In the genomic region with DNA sequence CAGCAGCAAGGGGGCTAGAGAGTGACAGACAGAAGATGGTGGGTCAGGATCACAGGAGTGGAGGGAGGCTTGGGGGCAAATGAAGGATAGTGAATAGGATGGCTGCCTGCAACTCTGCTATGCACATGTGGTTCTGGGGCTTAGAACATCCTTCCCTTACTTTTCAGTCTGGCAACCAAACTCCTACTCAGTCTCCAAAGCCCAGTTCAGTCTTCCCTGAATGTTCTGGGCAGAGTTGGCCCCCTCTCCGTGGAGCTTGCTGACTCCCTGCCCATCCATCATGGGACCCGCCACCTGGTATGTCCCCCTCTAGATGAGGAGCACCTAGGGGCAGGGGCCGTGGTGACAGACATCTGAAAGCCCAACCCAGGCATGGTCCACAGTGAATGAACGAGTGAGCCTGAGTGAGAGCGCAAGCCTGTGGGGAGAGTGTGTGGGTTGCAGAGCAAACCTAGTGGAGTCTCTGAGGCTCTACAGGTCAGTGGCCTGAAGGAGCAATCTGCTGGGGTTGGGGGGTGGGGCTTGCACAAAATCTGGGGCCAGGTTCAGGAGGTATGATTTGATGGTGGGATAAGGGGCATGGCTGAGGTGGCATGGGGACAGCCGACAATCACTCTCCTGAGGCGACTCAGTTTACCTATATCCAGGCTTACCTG, we compare ENCODE assay signal across 23 cellular contexts.
A peak's percentile ranks its signal among the peaks of the same experiment; 100 is the strongest.
DNase-seq lines count a peak whose midpoint lies in the region; ATAC-seq and TF ChIP-seq lines count a peak whose summit lies in the region.
"Had no signal": no experiment of that assay in that cellular context is flagged by ENCODE, and none has a peak within 500 bp of the region (broad histone marks: within the 10 kb centered on the region; RNA-seq: fewer than 3 reads in every experiment).

No MANE protein-coding gene starts in this region.

- H3K9me3 ChIP-seq in neural progenitor cell (ENCODE audit: low read depth) = no peaks in the 10 kb centered on the region

- peak overlapping the region; percentile 37 for H3K27ac Mint-ChIP-seq in activated naive CD8-positive, alpha-beta T cell treated with anti-CD3 and anti-CD28 coated beads, Interleukin-2, amount 50 U/mL, for 24 hours
- H3K27ac Mint-ChIP-seq in activated naive CD8-positive, alpha-beta T cell treated with anti-CD3 and anti-CD28 coated beads for 36 hours = no peak overlapping the region
- H3K27ac Mint-ChIP-seq in neural progenitor cell = peak overlapping the region; percentile 69
- H3K27ac Mint-ChIP-seq in stimulated activated naive B cell treated with anti-CD40 and anti-IgM and Interleukin-4, amounts not matched to agents 10 μg/mL and 1 μg/mL and 100 μg/mL, for 72 hours = no peak overlapping the region
- H3K27ac Mint-ChIP-seq: CD4-positive, alpha-beta memory T cell had no signal

- no peak overlapping the region for H3K9ac ChIP-seq in neural progenitor cell
- H3K9ac ChIP-seq: GM23248 had no signal

- DNase-seq in activated naive CD8-positive, alpha-beta T cell treated with anti-CD3 and anti-CD28 coated beads, Interleukin-2, amount 50 U/mL, for 24 hours = no peak
- DNase-seq in activated naive CD8-positive, alpha-beta T cell treated with anti-CD3 and anti-CD28 coated beads for 36 hours = no peak
- DNase-seq in HL-60 (ENCODE audit: low read depth in 1 of 2, low spot score in 1 of 2) = peak in 1 of 2 experiments; percentile 15
- DNase-seq in coronary artery (ENCODE audit: low spot score) = peak; percentile 69
- no peak for DNase-seq in neural progenitor cell (ENCODE audit: low spot score)
- DNase-seq in stimulated activated naive B cell treated with anti-CD40 and anti-IgM and Interleukin-4, amounts not matched to agents 10 μg/mL and 1 μg/mL and 100 μg/mL, for 72 hours = no peak
- no peak for DNase-seq in germinal center (ENCODE audit: low spot score)
- DNase-seq: 8988T; CD4-positive, alpha-beta memory T cell; COR-L47; DMS53; KBM-7; NCI-H1105 treated with DMSO at 0.1 percent for 48 hours; NCI-H446; NCI-H524 treated with DMSO at 0.1 percent for 48 hours; NCI-H774; NK-92 treated with Interleukin-12 subunit alpha and Interleukin-12 subunit beta, amount 100 ng/mL, for 24 hours; PC-9 had no signal

- no peaks in the 10 kb centered on the region for H3K4me1 ChIP-seq in neural progenitor cell

- H3K36me3 ChIP-seq in neural progenitor cell = no peaks in the 10 kb centered on the region
- H3K36me3 ChIP-seq: MG63, SJSA1 had no signal

- H3K27me3 Mint-ChIP-seq in activated naive CD8-positive, alpha-beta T cell treated with anti-CD3 and anti-CD28 coated beads, Interleukin-2, amount 50 U/mL, for 24 hours = peaks cover 18% of the 10 kb centered on the region
- peaks cover 11% of the 10 kb centered on the region for H3K27me3 Mint-ChIP-seq in activated naive CD8-positive, alpha-beta T cell treated with anti-CD3 and anti-CD28 coated beads for 36 hours
- H3K27me3 Mint-ChIP-seq in neural progenitor cell (ENCODE audit: insufficient read depth, low read depth) = peaks cover 25% of the 10 kb centered on the region
- H3K27me3 Mint-ChIP-seq in stimulated activated naive B cell treated with anti-CD40 and anti-IgM and Interleukin-4, amounts not matched to agents 10 μg/mL and 1 μg/mL and 100 μg/mL, for 72 hours = peaks cover 24 to 25% of the 10 kb centered on the region in 2 donors

- TF ChIP-seq CTCF in HL-60 (IDR thresholded peaks at IDR 0.05; ENCODE audit: insufficient read depth, low read length) = no peak
- TF ChIP-seq CTCF in coronary artery (IDR thresholded peaks at IDR 0.05) = no peak
- no peak for TF ChIP-seq CTCF in neural progenitor cell (IDR thresholded peaks at IDR 0.05)

- no peak overlapping the region for H3K4me3 Mint-ChIP-seq in activated naive CD8-positive, alpha-beta T cell treated with anti-CD3 and anti-CD28 coated beads, Interleukin-2, amount 50 U/mL, for 24 hours
- H3K4me3 Mint-ChIP-seq in activated naive CD8-positive, alpha-beta T cell treated with anti-CD3 and anti-CD28 coated beads for 36 hours = no peak overlapping the region
- H3K4me3 Mint-ChIP-seq in neural progenitor cell = no peak overlapping the region
- no peak overlapping the region for H3K4me3 Mint-ChIP-seq in stimulated activated naive B cell treated with anti-CD40 and anti-IgM and Interleukin-4, amounts not matched to agents 10 μg/mL and 1 μg/mL and 100 μg/mL, for 72 hours

- H4K20me1 ChIP-seq in neural progenitor cell (ENCODE audit: low read depth) = no peaks in the 10 kb centered on the region

- ATAC-seq in activated naive CD8-positive, alpha-beta T cell treated with anti-CD3 and anti-CD28 coated beads, Interleukin-2, amount 50 U/mL, for 24 hours = no peak
- no peak for ATAC-seq in HG03025 (IDR thresholded peaks at IDR 0.05; ENCODE audit: low FRiP score, unreplicated experiment)
- no peak for ATAC-seq in stimulated activated naive B cell treated with anti-CD40 and anti-IgM and Interleukin-4, amounts not matched to agents 10 μg/mL and 1 μg/mL and 100 μg/mL, for 72 hours (replicated peaks)
- ATAC-seq: HCT116 had no signal

- H3K27me3 ChIP-seq in HL-60 (ENCODE audit: insufficient read depth, poor library complexity, severe bottlenecking) (no peaks in the 10 kb centered on the region), neural progenitor cell (no peaks in the 10 kb centered on the region)
- H3K27me3 ChIP-seq: MG63 had no signal

- H3K36me3 Mint-ChIP-seq in activated naive CD8-positive, alpha-beta T cell treated with anti-CD3 and anti-CD28 coated beads, Interleukin-2, amount 50 U/mL, for 24 hours (ENCODE audit: low read depth) = no peaks in the 10 kb centered on the region
- no peaks in the 10 kb centered on the region for H3K36me3 Mint-ChIP-seq in activated naive CD8-positive, alpha-beta T cell treated with anti-CD3 and anti-CD28 coated beads for 36 hours
- H3K36me3 Mint-ChIP-seq in neural progenitor cell = no peaks in the 10 kb centered on the region
- peaks cover 0 to 3% of the 10 kb centered on the region in 2 donors for H3K36me3 Mint-ChIP-seq in stimulated activated naive B cell treated with anti-CD40 and anti-IgM and Interleukin-4, amounts not matched to agents 10 μg/mL and 1 μg/mL and 100 μg/mL, for 72 hours
- H3K36me3 Mint-ChIP-seq: CD4-positive, alpha-beta memory T cell had no signal

- no peaks in the 10 kb centered on the region for H3F3A ChIP-seq in neural progenitor cell (ENCODE audit: low read depth)

- no peak overlapping the region; the same call in 1 of the 2 replicates for H3K4me3 ChIP-seq in HL-60 (replicated peaks; ENCODE audit: insufficient read depth, low read length)
- no peak overlapping the region for H3K4me3 ChIP-seq in coronary artery
- H3K4me3 ChIP-seq in neural progenitor cell = no peak overlapping the region
- H3K4me3 ChIP-seq: GM23248, MG63, PC-9, SJSA1 had no signal

- H3K27ac ChIP-seq in HL-60 (replicated peaks) (peak overlapping the region; percentile 82), coronary artery (no peak overlapping the region), neural progenitor cell (no peak overlapping the region)
- H3K27ac ChIP-seq: GM23248, PC-9, SJSA1 had no signal

- H2AFZ ChIP-seq in neural progenitor cell (replicated peaks) = no peak overlapping the region
- H2AFZ ChIP-seq: GM23248, PC-9 had no signal

- no peaks in the 10 kb centered on the region for H3K79me2 ChIP-seq in neural progenitor cell (ENCODE audit: low read depth)

- H3K9me3 Mint-ChIP-seq in activated naive CD8-positive, alpha-beta T cell treated with anti-CD3 and anti-CD28 coated beads, Interleukin-2, amount 50 U/mL, for 24 hours = no peaks in the 10 kb centered on the region
- peaks cover 2% of the 10 kb centered on the region for H3K9me3 Mint-ChIP-seq in activated naive CD8-positive, alpha-beta T cell treated with anti-CD3 and anti-CD28 coated beads for 36 hours
- no peaks in the 10 kb centered on the region for H3K9me3 Mint-ChIP-seq in neural progenitor cell
- peaks cover 3 to 7% of the 10 kb centered on the region in 2 donors for H3K9me3 Mint-ChIP-seq in stimulated activated naive B cell treated with anti-CD40 and anti-IgM and Interleukin-4, amounts not matched to agents 10 μg/mL and 1 μg/mL and 100 μg/mL, for 72 hours

- H3K4me1 Mint-ChIP-seq in activated naive CD8-positive, alpha-beta T cell treated with anti-CD3 and anti-CD28 coated beads, Interleukin-2, amount 50 U/mL, for 24 hours = peaks cover 29% of the 10 kb centered on the region
- H3K4me1 Mint-ChIP-seq in activated naive CD8-positive, alpha-beta T cell treated with anti-CD3 and anti-CD28 coated beads for 36 hours = peaks cover 18% of the 10 kb centered on the region
- peaks cover 4% of the 10 kb centered on the region for H3K4me1 Mint-ChIP-seq in neural progenitor cell
- peaks cover 12 to 16% of the 10 kb centered on the region in 2 donors for H3K4me1 Mint-ChIP-seq in stimulated activated naive B cell treated with anti-CD40 and anti-IgM and Interleukin-4, amounts not matched to agents 10 μg/mL and 1 μg/mL and 100 μg/mL, for 72 hours

- no peak overlapping the region for H3K4me2 ChIP-seq in neural progenitor cell
- H3K4me2 ChIP-seq: PC-9 had no signal

Comparison
In these comparisons a context has a peak if more than half of its experiments do, and no peak if none do; other contexts are left out.
1. H3K27ac Mint-ChIP-seq: peak in activated naive CD8-positive, alpha-beta T cell treated with anti-CD3 and anti-CD28 coated beads, Interleukin-2, amount 50 U/mL, for 24 hours (single experiment) and neural progenitor cell (single experiment); none in activated naive CD8-positive, alpha-beta T cell treated with anti-CD3 and anti-CD28 coated beads for 36 hours (single experiment) and stimulated activated naive B cell treated with anti-CD40 and anti-IgM and Interleukin-4, amounts not matched to agents 10 μg/mL and 1 μg/mL and 100 μg/mL, for 72 hours (single experiment).